ENCODE assay signal across 15 cellular contexts in the genomic region with DNA sequence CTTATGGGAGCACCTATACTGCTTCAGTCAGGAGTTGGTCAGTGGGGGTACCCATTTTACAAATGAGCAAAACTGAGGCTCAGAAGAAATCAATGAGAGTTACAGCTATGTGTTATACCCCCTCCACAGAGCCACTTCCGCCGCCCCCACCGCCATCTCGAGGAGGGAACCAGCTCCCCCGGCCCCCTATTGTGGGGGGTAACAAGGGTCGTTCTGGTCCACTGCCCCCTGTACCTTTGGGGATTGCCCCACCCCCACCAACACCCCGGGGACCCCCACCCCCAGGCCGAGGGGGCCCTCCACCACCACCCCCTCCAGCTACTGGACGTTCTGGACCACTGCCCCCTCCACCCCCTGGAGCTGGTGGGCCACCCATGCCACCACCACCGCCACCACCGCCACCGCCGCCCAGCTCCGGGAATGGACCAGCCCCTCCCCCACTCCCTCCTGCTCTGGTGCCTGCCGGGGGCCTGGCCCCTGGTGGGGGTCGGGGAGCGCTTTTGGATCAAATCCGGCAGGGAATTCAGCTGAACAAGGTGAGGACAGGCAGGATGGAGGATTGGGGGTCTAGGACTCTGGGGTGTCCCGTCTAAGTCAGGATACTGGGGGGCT. TPM values are rescaled to one million over a fixed set of nuclear protein-coding genes. Genes with fewer than 3 reads are reported as not detected.
A peak's percentile ranks its signal among the peaks of the same experiment; 100 is the strongest.
DNase-seq lines count a peak whose midpoint lies in the region; ATAC-seq, FAIRE-seq and TF ChIP-seq lines count a peak whose summit lies in the region.
"Had no signal": no experiment of that assay in that cellular context is flagged by ENCODE, and none has a peak within 500 bp of the region (broad histone marks: within the 10 kb centered on the region; RNA-seq: fewer than 3 reads in every experiment).

No MANE protein-coding gene starts in this region.

- no peak overlapping the region for H2AK5ac ChIP-seq in neuronal stem cell (ENCODE audit: low read depth, low read length)

- H3K4me1 ChIP-seq in kidney (ENCODE audit: control insufficient read depth in 1 of 2, insufficient read depth in 1 of 2, low read depth in 1 of 2, low read length in 2 of 2) (no peaks in the 10 kb centered on the region), neuronal stem cell (ENCODE audit: control insufficient read depth in 2 of 2, insufficient read depth in 1 of 2, low read depth in 1 of 2, low read length in 2 of 2) (peaks cover 2 to 6% of the 10 kb centered on the region in 2 donors), endodermal cell (ENCODE audit: control insufficient read depth, insufficient read depth, low read length) (no peaks in the 10 kb centered on the region)

- intact Hi-C loops in kidney (cut with DNase I), result no loop called here

- H4K8ac ChIP-seq in neuronal stem cell (ENCODE audit: low read depth, low read length), result no peak overlapping the region

- no peak for DNase-seq in stimulated activated naive CD8-positive, alpha-beta T cell treated with anti-CD3 and anti-CD28 coated beads, Interleukin-15, amount 100 ng/mL, for 72 hours
- no peak for DNase-seq in stimulated activated naive CD8-positive, alpha-beta T cell treated with anti-CD3 and anti-CD28 coated beads, Interleukin-15, Interleukin-2, amounts not matched to agents 100 U/mL and 50 U/mL, for 24 hours
- DNase-seq in kidney (peak; percentile 69), neuronal stem cell (ENCODE audit: low spot score) (no peak), endodermal cell (no peak)
- DNase-seq: Calu3; CD8-positive, alpha-beta T cell; DMS79 treated with DMSO at 0.1 percent for 48 hours; GF-D8; GOT3; H9 had no signal

- no peak overlapping the region for H3K23ac ChIP-seq in neuronal stem cell (ENCODE audit: low read depth, low read length, poor library complexity)

- no peak overlapping the region for H3K27ac Mint-ChIP-seq in stimulated activated naive CD8-positive, alpha-beta T cell treated with anti-CD3 and anti-CD28 coated beads, Interleukin-15, amount 100 ng/mL, for 72 hours
- no peak overlapping the region for H3K27ac Mint-ChIP-seq in endodermal cell
- H3K27ac Mint-ChIP-seq: B cell, H9 had no signal

- H3K27me3 ChIP-seq in neuronal stem cell (ENCODE audit: control insufficient read depth in 3 of 3, insufficient read depth in 3 of 3, low read depth in 1 of 3, low read length in 3 of 3) (no peaks in the 10 kb centered on the region), endodermal cell (ENCODE audit: control insufficient read depth, insufficient read depth, low read length, poor library complexity, severe bottlenecking) (no peaks in the 10 kb centered on the region)

- TF ChIP-seq CTCF in kidney (IDR thresholded peaks at IDR 0.05; ENCODE audit: borderline replicate concordance, extremely low read depth, insufficient read depth) (no peak), endodermal cell (conservative IDR thresholded peaks at IDR 0.05) (no peak)

- no peak overlapping the region for H2BK120ac ChIP-seq in neuronal stem cell (ENCODE audit: low read depth, low read length)

- no peaks in the 10 kb centered on the region for H3K27me3 Mint-ChIP-seq in stimulated activated naive CD8-positive, alpha-beta T cell treated with anti-CD3 and anti-CD28 coated beads, Interleukin-15, amount 100 ng/mL, for 72 hours
- peaks cover 20% of the 10 kb centered on the region for H3K27me3 Mint-ChIP-seq in endodermal cell (ENCODE audit: insufficient read depth)
- H3K27me3 Mint-ChIP-seq: B cell had no signal

- H3K14ac ChIP-seq in neuronal stem cell (ENCODE audit: low read length), result no peak overlapping the region

- no peaks in the 10 kb centered on the region for H3K79me1 ChIP-seq in neuronal stem cell (ENCODE audit: low read depth, low read length)

- H3K36me3 Mint-ChIP-seq in endodermal cell (ENCODE audit: low read depth), result no peaks in the 10 kb centered on the region

- H3K27ac ChIP-seq in kidney (ENCODE audit: low read depth in 2 of 2, low read length in 2 of 2), result no peak overlapping the region
- no peak overlapping the region for H3K27ac ChIP-seq in neuronal stem cell (replicated peaks; ENCODE audit: low read length)
- no peak overlapping the region for H3K27ac ChIP-seq in endodermal cell (ENCODE audit: low read depth, low read length)
- H3K27ac ChIP-seq: BLaER1 treated with 17β-estradiol and CSF1 and Interleukin-3, amounts not matched to agents 10 nM and 100 nM had no signal

- H2BK12ac ChIP-seq in neuronal stem cell (ENCODE audit: low read length), result no peak overlapping the region

- H3K9me3 Mint-ChIP-seq in stimulated activated naive CD8-positive, alpha-beta T cell treated with anti-CD3 and anti-CD28 coated beads, Interleukin-15, amount 100 ng/mL, for 72 hours, result no peaks in the 10 kb centered on the region
- H3K9me3 Mint-ChIP-seq in endodermal cell, result peaks cover 76% of the 10 kb centered on the region
- H3K9me3 Mint-ChIP-seq: CD8-positive, alpha-beta T cell had no signal

- H3K4me3 ChIP-seq in kidney (ENCODE audit: low read length in 2 of 2) (no peak overlapping the region), neuronal stem cell (ENCODE audit: low read length in 2 of 2) (no peak overlapping the region), endodermal cell (ENCODE audit: low read length) (no peak overlapping the region)
- H3K4me3 ChIP-seq: BLaER1 treated with 17β-estradiol and CSF1 and Interleukin-3, amounts not matched to agents 10 nM and 100 nM had no signal

- peak overlapping the region; percentile 79 for H2AFZ ChIP-seq in neuronal stem cell (ENCODE audit: low read length)

- H2BK5ac ChIP-seq in neuronal stem cell (ENCODE audit: low read length), result no peak overlapping the region

- H3K4me1 Mint-ChIP-seq in stimulated activated naive CD8-positive, alpha-beta T cell treated with anti-CD3 and anti-CD28 coated beads, Interleukin-15, amount 100 ng/mL, for 72 hours, result peaks cover 40% of the 10 kb centered on the region
- no peaks in the 10 kb centered on the region for H3K4me1 Mint-ChIP-seq in endodermal cell

- H3K36me3 ChIP-seq in kidney (ENCODE audit: control insufficient read depth in 1 of 2, insufficient read depth in 2 of 2, low read length in 2 of 2) (no peaks in the 10 kb centered on the region), neuronal stem cell (replicated peaks in 1 of 2; ENCODE audit: control insufficient read depth in 2 of 2, insufficient read depth in 2 of 2, low read length in 2 of 2) (no peaks in the 10 kb centered on the region), endodermal cell (ENCODE audit: control insufficient read depth, insufficient read depth, low read length) (no peaks in the 10 kb centered on the region)

- peak overlapping the region; percentile 38 for H3K18ac ChIP-seq in neuronal stem cell (ENCODE audit: low read length)

- H3K4me3 Mint-ChIP-seq in stimulated activated naive CD8-positive, alpha-beta T cell treated with anti-CD3 and anti-CD28 coated beads, Interleukin-15, amount 100 ng/mL, for 72 hours, result no peak overlapping the region
- H3K4me3 Mint-ChIP-seq in endodermal cell, result no peak overlapping the region
- H3K4me3 Mint-ChIP-seq: B cell; CD8-positive, alpha-beta T cell; H9 had no signal

- FAIRE-seq in kidney (lab: Jason Lieb, UNC), result no peak

- H3K4ac ChIP-seq in neuronal stem cell (ENCODE audit: low read length), result no peak overlapping the region

- WGBS in neuronal stem cell (ENCODE audit: extremely low coverage in 2 of 2, insufficient read length in 2 of 2, insufficient replicate concordance in 1 of 2), 2 donors, result no CpG with 5 or more reads among the region's 19 CpGs
- 67 to 83% methylated on average over 1 to 9 of the region's 19 CpGs for WGBS in endodermal cell (ENCODE audit: insufficient coverage in 1 of 2, insufficient read length in 1 of 2), 2 experiments

- H3K9ac ChIP-seq in kidney (ENCODE audit: low read length in 2 of 2) (no peak overlapping the region), neuronal stem cell (ENCODE audit: low read depth, low read length, poor library complexity) (no peak overlapping the region), endodermal cell (ENCODE audit: extremely low read depth, low read length, poor library complexity, severe bottlenecking) (no peak overlapping the region)
- H3K9ac ChIP-seq: BLaER1 treated with 17β-estradiol and CSF1 and Interleukin-3, amounts not matched to agents 10 nM and 100 nM had no signal

- H3K9me3 ChIP-seq in kidney (ENCODE audit: control insufficient read depth in 1 of 2, low read length in 2 of 2) (no peaks in the 10 kb centered on the region), neuronal stem cell (replicated peaks in 1 of 2; ENCODE audit: control insufficient read depth in 2 of 2, insufficient read depth in 1 of 2, low read depth in 1 of 2, low read length in 2 of 2) (no peaks in the 10 kb centered on the region), endodermal cell (ENCODE audit: control insufficient read depth, low read length) (no peaks in the 10 kb centered on the region)

- no peak overlapping the region for H2BK15ac ChIP-seq in neuronal stem cell (ENCODE audit: low read length)

- H4K91ac ChIP-seq in neuronal stem cell (ENCODE audit: low read depth, low read length, poor library complexity), result no peak overlapping the region

- H3K4me2 ChIP-seq in neuronal stem cell (ENCODE audit: insufficient read depth, low read length, poor library complexity, severe bottlenecking), result no peak overlapping the region
- H3K4me2 ChIP-seq: BLaER1 treated with 17β-estradiol and CSF1 and Interleukin-3, amounts not matched to agents 10 nM and 100 nM had no signal

- ATAC-seq in stimulated activated naive CD8-positive, alpha-beta T cell treated with anti-CD3 and anti-CD28 coated beads, Interleukin-15, amount 100 ng/mL, for 72 hours, result peak; percentile 45
- no peak for ATAC-seq in stimulated activated naive CD8-positive, alpha-beta T cell treated with anti-CD3 and anti-CD28 coated beads, Interleukin-15, Interleukin-2, amounts not matched to agents 100 U/mL and 50 U/mL, for 24 hours
- ATAC-seq in HG03139 (IDR thresholded peaks at IDR 0.05; ENCODE audit: unreplicated experiment) (no peak), GM18861 (IDR thresholded peaks at IDR 0.05; ENCODE audit: unreplicated experiment) (no peak)
- ATAC-seq: CD8-positive, alpha-beta T cell had no signal

RNA-seq across cellular contexts. Expression of a gene that starts 5.0 kb away (rescaled TPM):
- total RNA-seq in kidney (14.2 TPM), endodermal cell (under 1 TPM; 0.51 to 0.84 TPM)
- polyA plus RNA-seq in kidney (ENCODE audit: insufficient read depth, low read depth, low replicate concordance), result 2.2 TPM
- polyA plus RNA-seq in neuronal stem cell (2013, experiment 1 of 2), result 0.35 TPM
- 0.32 TPM for polyA plus RNA-seq in neuronal stem cell (2013, experiment 2 of 2)
- 0.28 TPM for polyA plus RNA-seq in endodermal cell (2013, experiment 1 of 2)
- 1.3 TPM for polyA plus RNA-seq in endodermal cell (2013, experiment 2 of 2)
- total RNA-seq: Calu3 had no signal

RNA-seq across cellular contexts. Expression of a gene that starts 7.9 kb away (rescaled TPM):
- total RNA-seq in kidney (5.0 TPM), endodermal cell (10 to 100 TPM in 1 of 2 donors, 1 to 10 TPM in 1; 7.8 to 10.6 TPM)
- 2.8 TPM for polyA plus RNA-seq in kidney (ENCODE audit: insufficient read depth, low read depth, low replicate concordance)
- polyA plus RNA-seq in neuronal stem cell (2013, experiment 1 of 2), result 11.2 TPM
- polyA plus RNA-seq in neuronal stem cell (2013, experiment 2 of 2), result 10.1 TPM
- 12.9 TPM for polyA plus RNA-seq in endodermal cell (2013, experiment 1 of 2)
- 12.0 TPM for polyA plus RNA-seq in endodermal cell (2013, experiment 2 of 2)
